ENCODE assay signal across 9 cellular contexts in genomic region chr4:153467897-153468262, GRCh38.
DNase-seq lines count a peak whose midpoint lies in the region; ATAC-seq lines count a peak whose summit lies in the region.
"Had no signal": no experiment of that assay in that cellular context is flagged by ENCODE, and none has a peak within 500 bp of the region (broad histone marks: within the 10 kb centered on the region; RNA-seq: fewer than 3 reads in every experiment).

No MANE protein-coding gene starts in this region.

- peak overlapping the region; percentile 92 for H3K4me3 ChIP-seq in adipocyte (ENCODE audit: low read length)

- H3K36me3 ChIP-seq in adipocyte (ENCODE audit: control insufficient read depth, insufficient read depth, low read length, severe bottlenecking) = no peaks in the 10 kb centered on the region

- no peak overlapping the region for H3K9ac ChIP-seq in adipocyte (ENCODE audit: low read length)

- H3K27ac Mint-ChIP-seq in stimulated activated naive CD8-positive, alpha-beta T cell treated with anti-CD3 and anti-CD28 coated beads, Interleukin-15, Interleukin-2, amounts not matched to agents 100 ng/mL and 50 ng/mL, for 24 hours = peak overlapping the region; percentile 90
- peak overlapping the region; percentile 90 for H3K27ac Mint-ChIP-seq in memory B cell

- no peaks in the 10 kb centered on the region for H3K27me3 Mint-ChIP-seq in stimulated activated naive CD8-positive, alpha-beta T cell treated with anti-CD3 and anti-CD28 coated beads, Interleukin-15, Interleukin-2, amounts not matched to agents 100 ng/mL and 50 ng/mL, for 24 hours
- no peaks in the 10 kb centered on the region for H3K27me3 Mint-ChIP-seq in memory B cell

- no peaks in the 10 kb centered on the region for H3K9me3 ChIP-seq in adipocyte (ENCODE audit: control insufficient read depth, low read length)

- peak overlapping the region; percentile 98 for H3K4me3 Mint-ChIP-seq in stimulated activated naive CD8-positive, alpha-beta T cell treated with anti-CD3 and anti-CD28 coated beads, Interleukin-15, Interleukin-2, amounts not matched to agents 100 ng/mL and 50 ng/mL, for 24 hours
- H3K4me3 Mint-ChIP-seq in memory B cell = peak overlapping the region; percentile 95

- H3K36me3 Mint-ChIP-seq in stimulated activated naive CD8-positive, alpha-beta T cell treated with anti-CD3 and anti-CD28 coated beads, Interleukin-15, Interleukin-2, amounts not matched to agents 100 ng/mL and 50 ng/mL, for 24 hours (ENCODE audit: low read depth) = peaks cover 50% of the 10 kb centered on the region
- H3K36me3 Mint-ChIP-seq in memory B cell = peaks cover 18% of the 10 kb centered on the region

- no peaks in the 10 kb centered on the region for H3K27me3 ChIP-seq in adipocyte (replicated peaks; ENCODE audit: control insufficient read depth, insufficient read depth, low read length)

- DNase-seq in stimulated activated naive CD8-positive, alpha-beta T cell treated with anti-CD3 and anti-CD28 coated beads, Interleukin-15, Interleukin-2, amounts not matched to agents 100 U/mL and 50 U/mL, for 24 hours = no peak
- DNase-seq in adipocyte (ENCODE audit: low read depth) (peak; percentile 54), memory B cell (ENCODE audit: low spot score in 2 of 2) (no peak), NCI-H1436 treated with DMSO at 0.1 percent for 48 hours (lab: John Stamatoyannopoulos, UW) (no peak), Ammon's horn (ENCODE audit: low spot score) (no peak)
- DNase-seq: NCI-H226 had no signal

- no peaks in the 10 kb centered on the region for H3K9me3 Mint-ChIP-seq in stimulated activated naive CD8-positive, alpha-beta T cell treated with anti-CD3 and anti-CD28 coated beads, Interleukin-15, Interleukin-2, amounts not matched to agents 100 ng/mL and 50 ng/mL, for 24 hours
- H3K9me3 Mint-ChIP-seq in memory B cell = peaks cover 5% of the 10 kb centered on the region

- no peak for ATAC-seq in stimulated activated naive CD8-positive, alpha-beta T cell treated with anti-CD3 and anti-CD28 coated beads, Interleukin-15, Interleukin-2, amounts not matched to agents 100 U/mL and 50 U/mL, for 24 hours
- ATAC-seq in memory B cell (ENCODE audit: low read depth) = no peak
- no peak for ATAC-seq in HG02623 (IDR thresholded peaks at IDR 0.05; ENCODE audit: unreplicated experiment)
- ATAC-seq in HG03565 (IDR thresholded peaks at IDR 0.05; ENCODE audit: unreplicated experiment) = no peak

- peaks cover 35% of the 10 kb centered on the region for H3K4me1 ChIP-seq in adipocyte (ENCODE audit: control insufficient read depth, insufficient read depth, low read length)

- H3K4me1 Mint-ChIP-seq in stimulated activated naive CD8-positive, alpha-beta T cell treated with anti-CD3 and anti-CD28 coated beads, Interleukin-15, Interleukin-2, amounts not matched to agents 100 ng/mL and 50 ng/mL, for 24 hours (ENCODE audit: low read depth) = peaks cover 64% of the 10 kb centered on the region
- H3K4me1 Mint-ChIP-seq in memory B cell = peaks cover 50% of the 10 kb centered on the region
